Comparison of ENCODE assay signal across 9 cellular contexts in genomic region chr13:67230243-67230773, GRCh38. TPM values are rescaled to one million over a fixed set of nuclear protein-coding genes. Genes with fewer than 3 reads are reported as not detected.
DNase-seq lines count a peak whose midpoint lies in the region; ATAC-seq and TF ChIP-seq lines count a peak whose summit lies in the region.
"Had no signal": no experiment of that assay in that cellular context is flagged by ENCODE, and none has a peak within 500 bp of the region (broad histone marks: within the 10 kb centered on the region; RNA-seq: fewer than 3 reads in every experiment).

Gene PCDH9, minus strand, starts transcription at chr13:67230336. Its CDS starts 1,896 bp downstream, at chr13:67228440.

- H3K27me3 ChIP-seq in CD8-positive, alpha-beta T cell (ENCODE audit: insufficient read depth, low read length), result no peaks in the 10 kb centered on the region

- ATAC-seq in CD8-positive, alpha-beta T cell, result peak; percentile 97

- H3K9me3 ChIP-seq in CD8-positive, alpha-beta T cell (ENCODE audit: low read length), result no peaks in the 10 kb centered on the region

- no peaks in the 10 kb centered on the region for H3K36me3 ChIP-seq in CD8-positive, alpha-beta T cell (ENCODE audit: insufficient read depth, low read length)

- peaks cover 14% of the 10 kb centered on the region for H3K4me1 ChIP-seq in CD8-positive, alpha-beta T cell (ENCODE audit: insufficient read depth, low read length)

- CTCF ChIA-PET in CD8-positive, alpha-beta T cell (lab: Charles Lee), result no interaction called here

- H3K9me3 Mint-ChIP-seq in CD8-positive, alpha-beta T cell, result no peaks in the 10 kb centered on the region
- H3K9me3 Mint-ChIP-seq: dendritic cell treated with granulocyte-macrophage colony-stimulating factor and Interleukin-4, amounts not matched to agents 40 ng/mL and 50 ng/mL, for 4 days had no signal

- H3K27me3 Mint-ChIP-seq in CD8-positive, alpha-beta T cell (ENCODE audit: low read depth), result peaks cover 11% of the 10 kb centered on the region

- peak; percentile 59 to 85 (median 75) for DNase-seq in CD8-positive, alpha-beta T cell
- DNase-seq in GM20000 (ENCODE audit: low spot score), result peak; percentile 91
- DNase-seq in HS-27A (ENCODE audit: low read depth), result peak; percentile 65
- DNase-seq in NOMO-1 treated with DMSO at 0.1 percent for 48 hours (lab: John Stamatoyannopoulos, UW; ENCODE audit: unreplicated experiment), result peak; percentile 44
- DNase-seq in activated CD8-positive, alpha-beta memory T cell treated with anti-CD3 and anti-CD28 coated beads, Interleukin-2, amount 50 U/mL, for 48 hours, result peak; percentile 90
- DNase-seq in epidermal melanocyte (ENCODE audit: insufficient read length, low spot score), result peak; percentile 77
- peak; percentile 99 for DNase-seq in midbrain (lab: John Stamatoyannopoulos, UW)
- peak; percentile 80 to 84 for DNase-seq in stimulated activated CD8-positive, alpha-beta memory T cell treated with anti-CD3 and anti-CD28 coated beads, Interleukin-15, amount 100 ng/mL, for 48 hours (ENCODE audit: low read depth in 2 of 2)

- no peak within 1 kb of the TSS for H3K27ac ChIP-seq in CD8-positive, alpha-beta T cell (ENCODE audit: low read depth, low read length)

- no peaks in the 10 kb centered on the region for H3K36me3 Mint-ChIP-seq in CD8-positive, alpha-beta T cell

- intact Hi-C loops in CD8-positive, alpha-beta T cell (cut with DNase I, micrococcal nuclease), result loop anchor here in 1 of 2 experiments (10.0 kb wide), 1 partner anchor 606 kb away; no protein-coding TSS in a partner anchor

- peak within 1 kb of the TSS; percentile 72 for H3K4me3 ChIP-seq in CD8-positive, alpha-beta T cell (ENCODE audit: low read depth, low read length)

- peaks cover 9% of the 10 kb centered on the region for H3K4me1 Mint-ChIP-seq in CD8-positive, alpha-beta T cell (ENCODE audit: low read depth)

- H3K27ac Mint-ChIP-seq in CD8-positive, alpha-beta T cell, result no peak within 1 kb of the TSS
- H3K27ac Mint-ChIP-seq: dendritic cell treated with granulocyte-macrophage colony-stimulating factor and Interleukin-4, amounts not matched to agents 40 ng/mL and 50 ng/mL, for 4 days had no signal

- POLR2A ChIA-PET in CD8-positive, alpha-beta T cell (lab: Charles Lee), result no interaction called here

- no peak for TF ChIP-seq CTCF in CD8-positive, alpha-beta T cell (IDR thresholded peaks at IDR 0.05)
- TF ChIP-seq CTCF in GM20000 (IDR thresholded peaks at IDR 0.05; ENCODE audit: extremely low read depth, missing control alignments), result no peak

- no peak within 1 kb of the TSS for H3K4me3 Mint-ChIP-seq in CD8-positive, alpha-beta T cell
- H3K4me3 Mint-ChIP-seq: dendritic cell treated with granulocyte-macrophage colony-stimulating factor and Interleukin-4, amounts not matched to agents 40 ng/mL and 50 ng/mL, for 4 days had no signal

RNA-seq across cellular contexts. Expression of gene PCDH9, which starts in this region (rescaled TPM):
- under 1 TPM; 0.19 to 0.38 TPM for total RNA-seq in CD8-positive, alpha-beta T cell

Comparison
In these comparisons a context has a peak if more than half of its experiments do, and no peak if none do; other contexts are left out.
1. Peak in DNase-seq, ATAC-seq and H3K4me3 ChIP-seq in CD8-positive, alpha-beta T cell; RNA of the gene not detected or under 1 TPM.
2. DNase-seq: peak in every context shown above with its lines; median percentile 99 in midbrain; 91 in GM20000; 90 in activated CD8-positive, alpha-beta memory T cell treated with anti-CD3 and anti-CD28 coated beads, Interleukin-2, amount 50 U/mL, for 48 hours; 82 in stimulated activated CD8-positive, alpha-beta memory T cell treated with anti-CD3 and anti-CD28 coated beads, Interleukin-15, amount 100 ng/mL, for 48 hours; 77 in epidermal melanocyte; 75 in CD8-positive, alpha-beta T cell; 65 in HS-27A; 44 in NOMO-1 treated with DMSO at 0.1 percent for 48 hours.